18 cellular contexts compared by ENCODE assay signal in genomic region chrX:148522006-148522405, GRCh38. TPM values are rescaled to one million over a fixed set of nuclear protein-coding genes. Genes with fewer than 3 reads are reported as not detected.
DNase-seq lines count a peak whose midpoint lies in the region; ATAC-seq and TF ChIP-seq lines count a peak whose summit lies in the region.
"Had no signal": no experiment of that assay in that cellular context is flagged by ENCODE, and none has a peak within 500 bp of the region (broad histone marks: within the 10 kb centered on the region; RNA-seq: fewer than 3 reads in every experiment).

No MANE protein-coding gene starts in this region.

- H3K4me3 ChIP-seq in BLaER1: no peak overlapping the region
- peak overlapping the region; percentile 59 for H3K4me3 ChIP-seq in OCI-LY7 (ENCODE audit: low read depth, low read length, poor library complexity, severe bottlenecking)
- H3K4me3 ChIP-seq in vagina: no peak overlapping the region
- H3K4me3 ChIP-seq: BLaER1 treated with 17β-estradiol and CSF1 and Interleukin-3, amounts not matched to agents 10 nM and 100 nM; GM12878; HAP-1 had no signal

- no peaks in the 10 kb centered on the region for H3K9me2 ChIP-seq in OCI-LY7 (ENCODE audit: insufficient read depth, low read length)

- POLR2A ChIA-PET in OCI-LY7 (lab: Charles Lee): interaction anchor here (0.6 to 11.3 kb wide), 5 partner anchors 12 to 361 kb away, joined by 3 to 163 read pairs (median 3); partner anchors contain the start of gene AFF2

- no peak overlapping the region for H3K27ac ChIP-seq in BLaER1
- H3K27ac ChIP-seq in OCI-LY7 (ENCODE audit: low read depth, low read length, poor library complexity, severe bottlenecking): peak overlapping the region; percentile 100
- H3K27ac ChIP-seq in vagina: no peak overlapping the region
- H3K27ac ChIP-seq: 22Rv1; BLaER1 treated with 17β-estradiol and CSF1 and Interleukin-3, amounts not matched to agents 10 nM and 100 nM had no signal

- H3K9ac ChIP-seq in BLaER1: no peak overlapping the region
- H3K9ac ChIP-seq: BLaER1 treated with 17β-estradiol and CSF1 and Interleukin-3, amounts not matched to agents 10 nM and 100 nM had no signal

- H3K27me3 ChIP-seq in BLaER1 (no peaks in the 10 kb centered on the region), vagina (no peaks in the 10 kb centered on the region)
- H3K27me3 ChIP-seq: BLaER1 treated with 17β-estradiol and CSF1 and Interleukin-3, amounts not matched to agents 10 nM and 100 nM had no signal

- H3K9me3 ChIP-seq in BLaER1 (no peaks in the 10 kb centered on the region; the same call in 1 of the 2 replicates), OCI-LY7 (ENCODE audit: low read length) (no peaks in the 10 kb centered on the region; the same call in 1 of the 2 replicates), vagina (no peaks in the 10 kb centered on the region)
- H3K9me3 ChIP-seq: HAP-1 had no signal

- H3K4me2 ChIP-seq in BLaER1: 0 out of 2 replicates have a peak overlapping the region, but pooled peaks have one; percentile 1
- peak overlapping the region; percentile 79 for H3K4me2 ChIP-seq in OCI-LY7 (ENCODE audit: low read length)

- H4K20me1 ChIP-seq in BLaER1: peaks cover 97% of the 10 kb centered on the region
- H4K20me1 ChIP-seq in OCI-LY7 (ENCODE audit: insufficient read depth, low read length): no peaks in the 10 kb centered on the region

- H3K4me1 ChIP-seq in BLaER1 (peaks cover 44% of the 10 kb centered on the region), OCI-LY7 (ENCODE audit: insufficient read depth, low read length, poor library complexity, severe bottlenecking) (peaks cover 96% of the 10 kb centered on the region), vagina (no peaks in the 10 kb centered on the region)

- H3K36me3 ChIP-seq in BLaER1 (peaks cover 36% of the 10 kb centered on the region), OCI-LY7 (ENCODE audit: insufficient read depth, low read length) (peaks cover 33% of the 10 kb centered on the region), vagina (no peaks in the 10 kb centered on the region)
- H3K36me3 ChIP-seq: HAP-1 had no signal

- ATAC-seq in left lobe of liver: no peak
- ATAC-seq: GM12878 had no signal

- CTCF ChIA-PET in OCI-LY7 (lab: Charles Lee; ENCODE audit: unreplicated experiment): no interaction called here

- intact Hi-C loops in OCI-LY7 (cut with micrococcal nuclease; ENCODE audit: unreplicated experiment): loop anchor here (1.0 to 5.0 kb wide), 7 partner anchors 19 to 610 kb away; partner anchors contain the start of gene FMR1
- intact Hi-C loops in vagina (cut with DNase I): no loop called here

- H2AFZ ChIP-seq in OCI-LY7 (ENCODE audit: low read length): no peak overlapping the region

- DNase-seq in NAMALWA (ENCODE audit: low spot score) (peak; percentile 73), OCI-LY7 (ENCODE audit: low spot score) (peak; percentile 93), germinal center (ENCODE audit: low spot score) (peak; percentile 18), left lobe of liver (ENCODE audit: low spot score) (no peak), vagina (ENCODE audit: extremely low spot score in 2 of 2) (no peak), GDM1 (lab: John Stamatoyannopoulos, UW) (no peak)
- DNase-seq: CD4-positive, alpha-beta T cell; CD8-positive, alpha-beta memory T cell; DMS 273 treated with DMSO at 0.1 percent for 48 hours; DMS53; DMS79 treated with DMSO at 0.1 percent for 48 hours; GOT3; HFFc6 had no signal

- peaks cover 94% of the 10 kb centered on the region for H3K79me2 ChIP-seq in OCI-LY7 (ENCODE audit: insufficient read depth, low read depth, low read length)

- BruUV-seq in OCI-LY7 (replicated peaks; lab: Mats Ljungman, UMichigan): no TSS peak

- no peak for TF ChIP-seq POLR2A in vagina (IDR thresholded peaks at IDR 0.05)

- TF ChIP-seq CTCF in OCI-LY7 (conservative IDR thresholded peaks at IDR 0.05; ENCODE audit: low read length): no peak
- no peak for TF ChIP-seq CTCF in vagina (IDR thresholded peaks at IDR 0.05)

RNA-seq across cellular contexts. Expression of gene AFF2, which starts 21.6 kb away (rescaled TPM):
- 74.1 and 102 TPM in 2 replicates for total RNA-seq in OCI-LY7 (2014; rRNA removed; shearing (Covaris generic))
- total RNA-seq in OCI-LY7 (2022) (106 and 127 TPM in 2 replicates), left lobe of liver (0.13 TPM), vagina (0.74 TPM)
- total RNA-seq: GM12878, HFFc6 had no signal

Comparison
In these comparisons a context has a peak if more than half of its experiments do, and no peak if none do; other contexts are left out.
1. DNase-seq: peak in NAMALWA (single experiment), OCI-LY7 (single experiment) and germinal center (single experiment); none in left lobe of liver (single experiment), vagina (0 of 2) and GDM1 (single experiment).
2. RNA of gene AFF2, which starts 21.6 kb away (total RNA-seq): 74.1 to 127 TPM in OCI-LY7; 0.74 TPM in vagina (single experiment) and 0.13 TPM in left lobe of liver (single experiment); every median in the first group is over 10 times any median in the second.